Comparison of ENCODE assay signal across 32 cellular contexts in genomic region chr4:43547560-43547959, GRCh38.
"Had no signal": no experiment of that assay in that cellular context is flagged by ENCODE, and none has a peak within 500 bp of the region (broad histone marks: within the 10 kb centered on the region; RNA-seq: fewer than 3 reads in every experiment).

No MANE protein-coding gene starts in this region.

- H3K36me3 Mint-ChIP-seq: activated CD8-positive, alpha-beta memory T cell treated with anti-CD3 and anti-CD28 coated beads, Interleukin-2, amount 10 ng/mL, durations not matched to agents 7 days and 5 days; activated naive CD4-positive, alpha-beta T cell treated with anti-CD3 and anti-CD28 coated beads, Interleukin-2, amount 50 U/mL, for 72 hours; activated naive CD8-positive, alpha-beta T cell treated with anti-CD3 and anti-CD28 coated beads for 36 hours had no signal

- ATAC-seq: activated CD8-positive, alpha-beta memory T cell treated with anti-CD3 and anti-CD28 coated beads, Interleukin-2, amount 10 ng/mL, durations not matched to agents 7 days and 5 days; activated CD8-positive, alpha-beta T cell treated with anti-CD3 and anti-CD28 coated beads, Interleukin-2, amount 10 ng/mL, durations not matched to agents 7 days and 5 days; activated naive CD4-positive, alpha-beta T cell treated with anti-CD3 and anti-CD28 coated beads, Interleukin-2, amount 50 U/mL, for 72 hours; activated T-cell treated with anti-CD3 and anti-CD28 coated beads, Interleukin-2, amount 50 U/mL, for 72 hours; activated T-helper 17 cell treated with anti-CD3 and anti-CD28 coated beads, Interleukin-2, amount 50 U/mL, for 72 hours; body of pancreas had no signal

- H3K27me3 Mint-ChIP-seq: activated B cell treated with CpG ODN at 0.5 μM for 24 hours; activated CD4-positive, alpha-beta memory T cell treated with anti-CD3 and anti-CD28 coated beads, Interleukin-2, amount 10 ng/mL, durations not matched to agents 7 days and 5 days; activated CD4-positive, alpha-beta T cell treated with anti-CD3 and anti-CD28 coated beads, Interleukin-2, amount 10 ng/mL, durations not matched to agents 7 days and 5 days; activated CD8-positive, alpha-beta memory T cell treated with anti-CD3 and anti-CD28 coated beads, Interleukin-2, amount 10 ng/mL, durations not matched to agents 7 days and 5 days; activated naive CD8-positive, alpha-beta T cell treated with anti-CD3 and anti-CD28 coated beads for 36 hours; activated T-cell treated with anti-CD3 and anti-CD28 coated beads, Interleukin-2, amount 50 U/mL, for 24 hours; activated T-helper 17 cell treated with anti-CD3 and anti-CD28 coated beads, Interleukin-2, amount 50 U/mL, for 72 hours had no signal

- H3K4me1 Mint-ChIP-seq: activated B cell treated with CpG ODN at 0.5 μM for 24 hours; activated CD4-positive, alpha-beta memory T cell treated with anti-CD3 and anti-CD28 coated beads, Interleukin-2, amount 10 ng/mL, durations not matched to agents 7 days and 5 days; activated CD4-positive, alpha-beta T cell treated with anti-CD3 and anti-CD28 coated beads, Interleukin-2, amount 10 ng/mL, durations not matched to agents 7 days and 5 days; activated CD8-positive, alpha-beta memory T cell treated with anti-CD3 and anti-CD28 coated beads, Interleukin-2, amount 10 ng/mL, durations not matched to agents 7 days and 5 days; activated naive CD8-positive, alpha-beta T cell treated with anti-CD3 and anti-CD28 coated beads for 36 hours; activated T-helper 17 cell treated with anti-CD3 and anti-CD28 coated beads, Interleukin-2, amount 50 U/mL, for 72 hours had no signal

- DNase-seq: activated B cell treated with CpG ODN at 0.5 μM for 24 hours; activated CD4-positive, alpha-beta memory T cell treated with anti-CD3 and anti-CD28 coated beads, Interleukin-2, amount 10 ng/mL, durations not matched to agents 7 days and 5 days; activated CD4-positive, alpha-beta T cell treated with anti-CD3 and anti-CD28 coated beads for 4 hours; activated CD4-positive, alpha-beta T cell treated with anti-CD3 and anti-CD28 coated beads, Interleukin-2, amount 10 ng/mL, durations not matched to agents 7 days and 5 days; activated CD4-positive, alpha-beta T cell treated with anti-CD3 and anti-CD28 coated beads, Interleukin-2, amount 50 U/mL, for 48 hours; activated CD4-positive, CD25-positive, alpha-beta regulatory T cell treated with anti-CD3 and anti-CD28 coated beads, Interleukin-2, amount 50 U/mL, for 72 hours; activated CD8-positive, alpha-beta memory T cell treated with anti-CD3 and anti-CD28 coated beads for 24 hours; activated CD8-positive, alpha-beta memory T cell treated with anti-CD3 and anti-CD28 coated beads, Interleukin-2, amount 10 ng/mL, durations not matched to agents 7 days and 5 days; activated CD8-positive, alpha-beta memory T cell treated with anti-CD3 and anti-CD28 coated beads, Interleukin-2, amount 50 U/mL, for 48 hours; activated CD8-positive, alpha-beta T cell treated with anti-CD3 and anti-CD28 coated beads, Interleukin-2, amount 10 ng/mL, durations not matched to agents 7 days and 5 days; activated effector memory CD4-positive, alpha-beta T cell treated with anti-CD3 and anti-CD28 coated beads, Interleukin-2, amount 50 U/mL, for 16 hours; activated gamma-delta T cell treated with Interleukin-2 at 50 U/mL for 16 hours; activated naive CD4-positive, alpha-beta T cell; activated naive CD4-positive, alpha-beta T cell treated with anti-CD3 and anti-CD28 coated beads for 36 hours; activated naive CD4-positive, alpha-beta T cell treated with anti-CD3 and anti-CD28 coated beads, Interleukin-2, amount 50 U/mL, for 16 hours; activated naive CD8-positive, alpha-beta T cell treated with anti-CD3 and anti-CD28 coated beads for 36 hours; activated T-cell treated with anti-CD3 and anti-CD28 coated beads, Interleukin-2, amount 50 U/mL, for 24 hours; activated T-cell treated with anti-CD3 and anti-CD28 coated beads, Interleukin-2, amount 50 U/mL, for 72 hours; adrenal gland; amniotic stem cell; aorta; body of pancreas; brain microvascular endothelial cell; central memory CD4-positive, alpha-beta T cell; T-helper 1 cell; T-helper 2 cell; T-helper 9 cell had no signal

- H3K4me3 Mint-ChIP-seq: activated B cell treated with CpG ODN at 0.5 μM for 24 hours; activated CD4-positive, alpha-beta memory T cell treated with anti-CD3 and anti-CD28 coated beads, Interleukin-2, amount 10 ng/mL, durations not matched to agents 7 days and 5 days; activated CD4-positive, alpha-beta T cell treated with anti-CD3 and anti-CD28 coated beads, Interleukin-2, amount 10 ng/mL, durations not matched to agents 7 days and 5 days; activated CD8-positive, alpha-beta memory T cell treated with anti-CD3 and anti-CD28 coated beads, Interleukin-2, amount 10 ng/mL, durations not matched to agents 7 days and 5 days; activated CD8-positive, alpha-beta T cell treated with anti-CD3 and anti-CD28 coated beads, Interleukin-2, amount 10 ng/mL, durations not matched to agents 7 days and 5 days; activated naive CD4-positive, alpha-beta T cell treated with anti-CD3 and anti-CD28 coated beads for 36 hours; activated naive CD8-positive, alpha-beta T cell treated with anti-CD3 and anti-CD28 coated beads for 36 hours; activated T-cell treated with anti-CD3 and anti-CD28 coated beads, Interleukin-2, amount 50 U/mL, for 24 hours; activated T-cell treated with anti-CD3 and anti-CD28 coated beads, Interleukin-2, amount 50 U/mL, for 72 hours; activated T-helper 1 cell treated with anti-CD3 and anti-CD28 coated beads, Interleukin-12 subunit alpha, Interleukin-12 subunit beta, Interleukin-2, Interleukin-4 antibody, amounts not matched to agents 30 ng/mL and 10 ng/mL and 1 ng/mL, durations not matched to agents 14 hours and 24 hours and 36 hours; activated T-helper 17 cell treated with anti-CD3 and anti-CD28 coated beads, Interleukin-2, amount 50 U/mL, for 72 hours; T-helper 1 cell treated with Interleukin-12 subunit alpha and Interleukin-12 subunit beta and Interleukin-4 antibody, amounts not matched to agents 30 μg/mL and 1 μg/mL, for 36 hours; T-helper 2 cell treated with Interferon-gamma antibody and Interleukin-4, amounts not matched to agents 5 μg/mL and 100 μg/mL, for 36 hours had no signal
